Comparison of ENCODE assay signal across 13 cellular contexts in the genomic region with DNA sequence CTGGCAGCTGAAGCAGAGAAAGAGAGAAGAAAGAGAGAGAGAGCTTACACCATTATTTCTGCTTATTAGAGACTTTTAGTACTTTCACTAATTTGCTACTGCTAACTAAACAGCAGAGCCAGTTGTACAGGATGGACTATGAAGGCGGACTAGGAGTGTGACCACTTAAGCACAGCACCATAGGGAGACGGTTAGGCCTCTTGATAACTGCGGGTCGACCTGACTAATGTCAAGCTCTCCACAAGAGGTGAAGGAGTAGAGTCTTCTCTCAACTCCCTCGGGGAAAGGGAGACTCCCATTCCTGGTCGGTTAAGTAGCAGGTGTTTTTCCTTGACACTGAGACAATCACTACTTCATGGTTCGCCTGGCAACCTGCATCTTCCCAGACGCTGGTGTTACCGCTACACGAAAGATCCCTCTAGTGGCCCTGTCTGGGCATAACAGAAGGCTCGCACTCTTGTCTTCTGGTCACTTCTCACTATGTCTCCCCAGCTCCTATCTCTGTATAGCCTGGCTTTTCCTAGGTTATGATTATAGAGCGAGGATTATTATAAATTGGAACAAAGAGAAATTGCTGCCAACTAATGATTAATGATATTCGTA. TPM values are rescaled to one million over a fixed set of nuclear protein-coding genes. Genes with fewer than 3 reads are reported as not detected.
DNase-seq lines count a peak whose midpoint lies in the region; ATAC-seq and TF ChIP-seq lines count a peak whose summit lies in the region.
"Had no signal": no experiment of that assay in that cellular context is flagged by ENCODE, and none has a peak within 500 bp of the region (broad histone marks: within the 10 kb centered on the region; RNA-seq: fewer than 3 reads in every experiment).

No MANE protein-coding gene starts in this region.

- intact Hi-C loops in activated naive CD4-positive, alpha-beta T cell treated with anti-CD3 and anti-CD28 coated beads for 36 hours (cut with micrococcal nuclease): no loop called here

- H3K36me3 Mint-ChIP-seq in endothelial cell (ENCODE audit: low read depth, unreplicated experiment): no peaks in the 10 kb centered on the region
- no peaks in the 10 kb centered on the region for H3K36me3 Mint-ChIP-seq in activated naive CD8-positive, alpha-beta T cell treated with anti-CD3 and anti-CD28 coated beads, Interleukin-2, amount 50 U/mL, for 24 hours (ENCODE audit: low read depth)
- H3K36me3 Mint-ChIP-seq in activated naive CD4-positive, alpha-beta T cell treated with anti-CD3 and anti-CD28 coated beads for 36 hours (ENCODE audit: low read depth): no peaks in the 10 kb centered on the region
- H3K36me3 Mint-ChIP-seq: natural killer cell had no signal

- no peaks in the 10 kb centered on the region for H3K27me3 Mint-ChIP-seq in endothelial cell (ENCODE audit: unreplicated experiment)
- peaks cover 10% of the 10 kb centered on the region for H3K27me3 Mint-ChIP-seq in activated naive CD8-positive, alpha-beta T cell treated with anti-CD3 and anti-CD28 coated beads, Interleukin-2, amount 50 U/mL, for 24 hours
- peaks cover 9% of the 10 kb centered on the region for H3K27me3 Mint-ChIP-seq in activated naive CD4-positive, alpha-beta T cell treated with anti-CD3 and anti-CD28 coated beads for 36 hours (ENCODE audit: low read depth)

- H3K9me3 Mint-ChIP-seq in endothelial cell (ENCODE audit: unreplicated experiment): no peaks in the 10 kb centered on the region
- H3K9me3 Mint-ChIP-seq in activated naive CD8-positive, alpha-beta T cell treated with anti-CD3 and anti-CD28 coated beads, Interleukin-2, amount 50 U/mL, for 24 hours: no peaks in the 10 kb centered on the region
- no peaks in the 10 kb centered on the region for H3K9me3 Mint-ChIP-seq in activated naive CD4-positive, alpha-beta T cell treated with anti-CD3 and anti-CD28 coated beads for 36 hours
- H3K9me3 Mint-ChIP-seq: natural killer cell had no signal

- no peaks in the 10 kb centered on the region for H3K9me3 ChIP-seq in NT2/D1 (ENCODE audit: insufficient read depth, low read length)

- H3K4me3 ChIP-seq in NT2/D1 (ENCODE audit: insufficient read length, low read depth): no peak overlapping the region

- CTCF ChIA-PET in activated naive CD4-positive, alpha-beta T cell treated with anti-CD3 and anti-CD28 coated beads for 36 hours (lab: Charles Lee): no interaction called here

- no peaks in the 10 kb centered on the region for H3K4me1 ChIP-seq in NT2/D1 (ENCODE audit: insufficient read depth, insufficient read length)

- TF ChIP-seq CTCF in endothelial cell (IDR thresholded peaks at IDR 0.05; ENCODE audit: unreplicated experiment): peak; percentile 48

- peak; percentile 32 for DNase-seq in A172 (ENCODE audit: low spot score)
- peak; percentile 11 for DNase-seq in GM03348 (ENCODE audit: low spot score)
- DNase-seq in NT2/D1 (ENCODE audit: low read depth, low spot score): peak; percentile 1
- peak; percentile 34 for DNase-seq in endothelial cell (ENCODE audit: low spot score)
- no peak for DNase-seq in GOT3 (lab: John Stamatoyannopoulos, UW)
- DNase-seq in activated naive CD8-positive, alpha-beta T cell treated with anti-CD3 and anti-CD28 coated beads, Interleukin-2, amount 50 U/mL, for 24 hours: no peak
- DNase-seq in activated naive CD4-positive, alpha-beta T cell treated with anti-CD3 and anti-CD28 coated beads for 36 hours: no peak
- DNase-seq: activated CD8-positive, alpha-beta memory T cell treated with anti-CD3 and anti-CD28 coated beads, Interleukin-2, amount 50 U/mL, for 48 hours; cerebellar nuclear complex; DMS153; hypothalamus; natural killer cell had no signal

- H3K27ac Mint-ChIP-seq in endothelial cell (ENCODE audit: unreplicated experiment): no peak overlapping the region
- no peak overlapping the region for H3K27ac Mint-ChIP-seq in activated naive CD8-positive, alpha-beta T cell treated with anti-CD3 and anti-CD28 coated beads, Interleukin-2, amount 50 U/mL, for 24 hours
- H3K27ac Mint-ChIP-seq in activated naive CD4-positive, alpha-beta T cell treated with anti-CD3 and anti-CD28 coated beads for 36 hours: no peak overlapping the region
- H3K27ac Mint-ChIP-seq: natural killer cell had no signal

- no peaks in the 10 kb centered on the region for H3K36me3 ChIP-seq in NT2/D1 (ENCODE audit: insufficient read depth, insufficient read length, low read length)

- no peak for ATAC-seq in activated naive CD8-positive, alpha-beta T cell treated with anti-CD3 and anti-CD28 coated beads, Interleukin-2, amount 50 U/mL, for 24 hours
- ATAC-seq in GM21423 (IDR thresholded peaks at IDR 0.05; ENCODE audit: unreplicated experiment): no peak
- ATAC-seq: natural killer cell had no signal

- no peak overlapping the region for H3K9ac ChIP-seq in NT2/D1 (ENCODE audit: insufficient read length, low read depth)

- H3K27me3 ChIP-seq in NT2/D1 (ENCODE audit: insufficient read depth, insufficient read length): no peaks in the 10 kb centered on the region

- no peak overlapping the region for H3K4me3 Mint-ChIP-seq in endothelial cell (ENCODE audit: unreplicated experiment)
- no peak overlapping the region for H3K4me3 Mint-ChIP-seq in activated naive CD8-positive, alpha-beta T cell treated with anti-CD3 and anti-CD28 coated beads, Interleukin-2, amount 50 U/mL, for 24 hours
- H3K4me3 Mint-ChIP-seq in activated naive CD4-positive, alpha-beta T cell treated with anti-CD3 and anti-CD28 coated beads for 36 hours: no peak overlapping the region
- H3K4me3 Mint-ChIP-seq: natural killer cell had no signal

- H3K4me1 Mint-ChIP-seq in endothelial cell (ENCODE audit: unreplicated experiment): no peaks in the 10 kb centered on the region
- H3K4me1 Mint-ChIP-seq in activated naive CD8-positive, alpha-beta T cell treated with anti-CD3 and anti-CD28 coated beads, Interleukin-2, amount 50 U/mL, for 24 hours: no peaks in the 10 kb centered on the region
- no peaks in the 10 kb centered on the region for H3K4me1 Mint-ChIP-seq in activated naive CD4-positive, alpha-beta T cell treated with anti-CD3 and anti-CD28 coated beads for 36 hours (ENCODE audit: low read depth)
- H3K4me1 Mint-ChIP-seq: natural killer cell had no signal

RNA-seq across cellular contexts. Expression of a gene that starts 5.3 kb away (rescaled TPM):
- 0.07 TPM in 1 of 2 replicates, not detected in the other for total RNA-seq in A172 (2014; rRNA removed; shearing (Covaris generic))
- not detected for total RNA-seq in endothelial cell (ENCODE audit: unreplicated experiment)
- total RNA-seq in activated naive CD4-positive, alpha-beta T cell treated with anti-CD3 and anti-CD28 coated beads for 36 hours: not detected
- total RNA-seq: natural killer cell had no signal

RNA-seq across cellular contexts. Expression of a gene that starts 24.6 kb away (rescaled TPM):
- not detected in 2 replicates for total RNA-seq in A172 (2014; rRNA removed; shearing (Covaris generic))
- total RNA-seq in endothelial cell (ENCODE audit: unreplicated experiment): not detected
- total RNA-seq in activated naive CD4-positive, alpha-beta T cell treated with anti-CD3 and anti-CD28 coated beads for 36 hours: not detected
- total RNA-seq: natural killer cell had no signal

Comparison
In these comparisons a context has a peak if more than half of its experiments do, and no peak if none do; other contexts are left out.
1. DNase-seq: peak in A172 (single experiment), GM03348 (single experiment), NT2/D1 (single experiment) and endothelial cell (single experiment); none in GOT3 (single experiment), activated naive CD8-positive, alpha-beta T cell treated with anti-CD3 and anti-CD28 coated beads, Interleukin-2, amount 50 U/mL, for 24 hours (single experiment) and activated naive CD4-positive, alpha-beta T cell treated with anti-CD3 and anti-CD28 coated beads for 36 hours (single experiment).